In the genomic region with DNA sequence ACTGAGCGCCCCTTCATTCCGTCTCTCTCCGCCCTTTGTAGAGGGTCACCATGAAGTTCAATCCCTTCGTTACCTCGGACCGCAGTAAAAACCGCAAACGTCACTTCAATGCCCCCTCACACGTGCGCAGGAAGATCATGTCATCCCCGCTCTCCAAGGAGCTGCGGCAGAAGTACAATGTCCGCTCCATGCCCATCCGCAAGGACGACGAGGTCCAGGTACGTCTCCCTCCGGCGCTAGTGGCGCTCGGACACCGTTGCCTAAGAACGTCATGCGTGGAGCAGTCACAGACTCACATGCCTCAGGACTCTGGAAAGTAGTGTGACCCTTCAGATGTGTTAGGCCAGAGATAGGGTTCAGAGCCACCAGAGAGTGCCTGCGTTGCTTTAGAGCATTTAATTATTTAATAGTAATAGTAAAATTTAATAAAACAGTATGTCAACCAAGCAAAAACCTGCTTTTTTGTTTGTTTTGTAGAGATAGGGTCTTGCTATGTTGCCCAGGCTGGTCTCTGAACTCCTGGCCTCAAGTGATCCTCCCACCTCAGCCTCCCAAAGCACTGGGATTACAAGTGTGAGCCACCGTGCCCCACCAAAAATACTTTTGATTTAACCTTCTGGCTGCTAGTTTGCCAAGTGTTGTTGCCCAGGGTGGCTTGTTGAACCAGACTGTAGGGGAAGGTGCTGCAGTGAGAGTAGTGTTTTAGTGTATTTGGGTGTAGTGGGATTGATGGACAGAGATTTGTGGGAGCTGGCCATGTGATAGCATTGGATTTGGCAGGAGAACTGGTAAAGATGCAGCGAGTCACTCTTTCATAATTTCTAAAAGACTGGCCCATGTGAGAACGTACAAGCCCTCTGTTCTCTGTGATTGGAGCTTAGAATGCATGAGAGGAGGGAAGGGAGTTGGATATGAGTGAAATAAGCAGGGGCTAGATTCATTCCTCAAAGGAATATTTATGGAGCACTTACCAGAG, we compare ENCODE assay signal across 8 cellular contexts. TPM values are rescaled to one million over a fixed set of nuclear protein-coding genes. Genes with fewer than 3 reads are reported as not detected.
DNase-seq lines count a peak whose midpoint lies in the region; ATAC-seq and TF ChIP-seq lines count a peak whose summit lies in the region.

No MANE protein-coding gene starts in this region.

- H3K4me1 Mint-ChIP-seq in activated CD4-positive, alpha-beta memory T cell treated with anti-CD3 and anti-CD28 coated beads for 36 hours (ENCODE audit: low read depth), result peaks cover 18% of the 10 kb centered on the region

- CTCF ChIA-PET in HEK293T (lab: Yijun Ruan, JAX), result interaction anchor here (0.8 to 2.4 kb wide), 4 partner anchors 13 to 1007 kb away, joined by 3 to 10 read pairs (median 4); no protein-coding TSS in a partner anchor
- CTCF ChIA-PET in activated CD4-positive, alpha-beta memory T cell treated with anti-CD3 and anti-CD28 coated beads for 36 hours (lab: Charles Lee), result interaction anchor here (0.6 to 1.9 kb wide), 18 partner anchors 8 to 263 kb away, joined by 3 to 17 read pairs (median 4); partner anchors contain the start of genes ATP6V0E1, BNIP1 and DUSP1

- no peaks in the 10 kb centered on the region for H3K9me3 ChIP-seq in right atrium auricular region
- no peaks in the 10 kb centered on the region for H3K9me3 ChIP-seq in spleen

- H3K36me3 ChIP-seq in right atrium auricular region (no peaks in the 10 kb centered on the region), spleen (peaks cover 2 to 39% (median 7%) of the 10 kb centered on the region in 6 donors)

- no peaks in the 10 kb centered on the region for H3K27me3 ChIP-seq in right atrium auricular region
- no peaks in the 10 kb centered on the region for H3K27me3 ChIP-seq in spleen (replicated peaks in 1 of 7)

- H3K27me3 Mint-ChIP-seq in activated CD4-positive, alpha-beta memory T cell treated with anti-CD3 and anti-CD28 coated beads for 36 hours, result no peaks in the 10 kb centered on the region

- peak overlapping the region; percentile 83 for H3K27ac Mint-ChIP-seq in activated CD4-positive, alpha-beta memory T cell treated with anti-CD3 and anti-CD28 coated beads for 36 hours

- intact Hi-C loops in activated CD4-positive, alpha-beta memory T cell treated with anti-CD3 and anti-CD28 coated beads for 36 hours (cut with micrococcal nuclease), result loop anchor here (1.0 to 2.0 kb wide), 6 partner anchors 23 to 247 kb away; partner anchors contain the start of genes ATP6V0E1 and BNIP1
- intact Hi-C loops in spleen (cut with DNase I; ENCODE audit: low total_unique reads), result no loop called here

- H3K27ac ChIP-seq in right atrium auricular region, result peak overlapping the region; percentile 81 to 85
- H3K27ac ChIP-seq in spleen, result peak overlapping the region in 7 of 8 donors; percentile 74 to 91 (median 89)

- H3K9me3 Mint-ChIP-seq in activated CD4-positive, alpha-beta memory T cell treated with anti-CD3 and anti-CD28 coated beads for 36 hours, result no peaks in the 10 kb centered on the region

- POLR2A ChIA-PET in HEK293T (lab: Yijun Ruan, JAX), result interaction anchor here (1.0 to 1.8 kb wide), 14 partner anchors 8 to 370 kb away, joined by 3 to 9 read pairs (median 4); partner anchors contain the start of gene ATP6V0E1
- POLR2A ChIA-PET in activated CD4-positive, alpha-beta memory T cell treated with anti-CD3 and anti-CD28 coated beads for 36 hours (lab: Charles Lee), result interaction anchor here (1.0 to 1.5 kb wide), 3 partner anchors 23 to 189 kb away, joined by 3 to 4 read pairs (median 4); partner anchors contain the start of genes ATP6V0E1 and DUSP1

- 11 to 22% (median 14%) methylated on average over 15 to 28 of the region's 28 CpGs for WGBS in spleen, 5 donors

- ATAC-seq in HG02840 (IDR thresholded peaks at IDR 0.05; ENCODE audit: low FRiP score, unreplicated experiment) (no peak), HG02763 (IDR thresholded peaks at IDR 0.05; ENCODE audit: unreplicated experiment) (no peak)

- no peak for TF ChIP-seq POLR2A in spleen (IDR thresholded peaks at IDR 0.05)

- H3K4me3 ChIP-seq in right atrium auricular region (peak overlapping the region; percentile 87 to 95), spleen (peak overlapping the region; percentile 61 to 86 (median 70))

- TF ChIP-seq CTCF in right atrium auricular region (IDR thresholded peaks at IDR 0.05) (no peak), spleen (IDR thresholded peaks at IDR 0.05 in 8 of 11, conservative IDR thresholded peaks at IDR 0.05 in 3 of 11) (no peak)

- H3K36me3 Mint-ChIP-seq in activated CD4-positive, alpha-beta memory T cell treated with anti-CD3 and anti-CD28 coated beads for 36 hours, result peaks cover 9% of the 10 kb centered on the region

- no peak for DNase-seq in HEK293T (ENCODE audit: extremely low spot score)
- no peak for DNase-seq in activated CD4-positive, alpha-beta memory T cell treated with anti-CD3 and anti-CD28 coated beads for 36 hours
- DNase-seq in right atrium auricular region (ENCODE audit: low spot score), result no peak
- peak; percentile 79 for DNase-seq in spleen
- DNase-seq in glomerular visceral epithelial cell (ENCODE audit: extremely low spot score), result no peak
- no peak for DNase-seq in DMS153 treated with DMSO at 0.1 percent for 48 hours (lab: John Stamatoyannopoulos, UW; ENCODE audit: unreplicated experiment)

- peaks cover 0 to 15% of the 10 kb centered on the region in 2 donors for H3K4me1 ChIP-seq in right atrium auricular region
- H3K4me1 ChIP-seq in spleen, result peaks cover 6 to 53% (median 22%) of the 10 kb centered on the region in 6 donors

- peak overlapping the region; percentile 98 for H3K4me3 Mint-ChIP-seq in activated CD4-positive, alpha-beta memory T cell treated with anti-CD3 and anti-CD28 coated beads for 36 hours

TF ChIP-seq in HEK293T, 16 proteins besides CTCF, POLR2A, EP300 and RAD21:
- TF ChIP-seq PKNOX1 (IDR thresholded peaks at IDR 0.05) (no peak), L3MBTL2 (conservative IDR thresholded peaks at IDR 0.05) (0 out of 2 replicates have a peak, but pooled peaks have one; percentile 31)
TF ChIP-seq in HEK293T: peak in this region for 1.

RNA-seq across cellular contexts. Expression of gene RPL26L1, which starts 0.9 kb away (rescaled TPM):
- 10 to 100 TPM; 66.0 to 67.6 TPM for total RNA-seq in activated CD4-positive, alpha-beta memory T cell treated with anti-CD3 and anti-CD28 coated beads for 36 hours
- total RNA-seq in right atrium auricular region, result 10 to 100 TPM; 21.1 to 30.1 TPM
- total RNA-seq in spleen, result 10 to 100 TPM; 10.6 to 36.8 (median 16.9) TPM
- polyA plus RNA-seq in spleen, result 10 to 100 TPM; 31.0 to 56.4 (median 46.4) TPM

RNA-seq across cellular contexts. Expression of gene ATP6V0E1, which starts 23.5 kb away (rescaled TPM):
- 100 to 1,000 TPM; 116 to 121 TPM for total RNA-seq in activated CD4-positive, alpha-beta memory T cell treated with anti-CD3 and anti-CD28 coated beads for 36 hours
- 100 to 1,000 TPM; 156 to 193 TPM for total RNA-seq in right atrium auricular region
- total RNA-seq in spleen, result 100 to 1,000 TPM; 185 to 221 (median 208) TPM
- polyA plus RNA-seq in spleen, result 100 to 1,000 TPM; 213 to 314 (median 298) TPM
